In the genomic region with DNA sequence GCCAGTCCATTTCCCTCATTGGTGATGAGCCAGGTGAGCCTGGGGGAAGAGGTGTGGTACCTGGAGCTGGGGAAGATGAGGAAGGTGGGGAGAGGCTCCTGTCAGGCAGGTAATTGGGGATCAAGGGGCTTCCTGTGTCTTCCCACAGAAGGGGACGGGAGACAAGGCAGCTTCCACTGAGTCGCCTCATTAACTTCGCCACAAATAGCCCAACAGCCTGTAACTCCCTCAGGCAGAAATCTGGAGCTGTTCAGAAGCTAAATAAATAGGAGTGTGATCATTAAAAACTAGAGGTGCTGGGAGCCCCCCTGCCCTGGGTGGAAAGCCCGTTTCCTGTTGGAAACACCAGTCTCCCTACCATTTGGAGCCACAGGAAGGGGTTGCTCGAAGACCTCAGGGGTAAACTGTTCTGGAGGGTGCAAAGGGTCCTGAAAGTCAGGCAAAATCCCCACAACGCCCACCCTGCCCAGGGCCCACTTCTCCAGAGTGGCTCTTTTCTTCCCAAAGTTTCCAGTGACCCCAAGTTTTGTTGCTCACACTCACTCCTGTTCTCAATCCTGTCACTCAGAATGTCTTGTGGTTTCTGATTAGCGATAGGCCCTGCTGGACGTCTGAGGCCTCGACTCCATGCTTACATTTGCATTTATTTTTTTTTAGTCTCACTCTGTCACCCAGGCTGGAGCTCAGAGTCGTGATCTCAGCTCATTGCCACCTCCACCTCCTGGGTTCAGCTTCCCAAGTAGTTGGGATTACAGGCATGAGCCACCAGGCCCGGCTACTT, we compare ENCODE assay signal across 2 cellular contexts.
A peak's percentile ranks its signal among the peaks of the same experiment; 100 is the strongest.
TF ChIP-seq lines count a peak whose summit lies in the region.

No MANE protein-coding gene starts in this region.

TF ChIP-seq in HEK293, 187 proteins besides CTCF, POLR2A, EP300 and RAD21:
- peak; percentile 79 for TF ChIP-seq WT1 (tag by site-specific recombination; IDR thresholded peaks at IDR 0.05)
- peak; percentile 84 for TF ChIP-seq OSR2 (tag by site-specific recombination; IDR thresholded peaks at IDR 0.05)
- 0 out of 2 replicates have a peak, but pooled peaks have one; percentile 9 for TF ChIP-seq IKZF3 (tag by site-specific recombination; IDR thresholded peaks at IDR 0.05)
- TF ChIP-seq, protein P1, sequence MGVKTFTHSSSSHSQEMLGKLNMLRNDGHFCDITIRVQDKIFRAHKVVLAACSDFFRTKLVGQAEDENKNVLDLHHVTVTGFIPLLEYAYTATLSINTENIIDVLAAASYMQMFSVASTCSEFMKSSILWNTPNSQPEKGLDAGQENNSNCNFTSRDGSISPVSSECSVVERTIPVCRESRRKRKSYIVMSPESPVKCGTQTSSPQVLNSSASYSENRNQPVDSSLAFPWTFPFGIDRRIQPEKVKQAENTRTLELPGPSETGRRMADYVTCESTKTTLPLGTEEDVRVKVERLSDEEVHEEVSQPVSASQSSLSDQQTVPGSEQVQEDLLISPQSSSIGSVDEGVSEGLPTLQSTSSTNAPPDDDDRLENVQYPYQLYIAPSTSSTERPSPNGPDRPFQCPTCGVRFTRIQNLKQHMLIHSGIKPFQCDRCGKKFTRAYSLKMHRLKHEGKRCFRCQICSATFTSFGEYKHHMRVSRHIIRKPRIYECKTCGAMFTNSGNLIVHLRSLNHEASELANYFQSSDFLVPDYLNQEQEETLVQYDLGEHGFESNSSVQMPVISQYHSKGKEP (tag by site-specific recombination; IDR thresholded peaks at IDR 0.05): 0 out of 2 replicates have a peak, but pooled peaks have one; percentile 23
- peak; percentile 37 for TF ChIP-seq FEZF1 (tag by site-specific recombination; IDR thresholded peaks at IDR 0.05)
- TF ChIP-seq, protein P2, sequence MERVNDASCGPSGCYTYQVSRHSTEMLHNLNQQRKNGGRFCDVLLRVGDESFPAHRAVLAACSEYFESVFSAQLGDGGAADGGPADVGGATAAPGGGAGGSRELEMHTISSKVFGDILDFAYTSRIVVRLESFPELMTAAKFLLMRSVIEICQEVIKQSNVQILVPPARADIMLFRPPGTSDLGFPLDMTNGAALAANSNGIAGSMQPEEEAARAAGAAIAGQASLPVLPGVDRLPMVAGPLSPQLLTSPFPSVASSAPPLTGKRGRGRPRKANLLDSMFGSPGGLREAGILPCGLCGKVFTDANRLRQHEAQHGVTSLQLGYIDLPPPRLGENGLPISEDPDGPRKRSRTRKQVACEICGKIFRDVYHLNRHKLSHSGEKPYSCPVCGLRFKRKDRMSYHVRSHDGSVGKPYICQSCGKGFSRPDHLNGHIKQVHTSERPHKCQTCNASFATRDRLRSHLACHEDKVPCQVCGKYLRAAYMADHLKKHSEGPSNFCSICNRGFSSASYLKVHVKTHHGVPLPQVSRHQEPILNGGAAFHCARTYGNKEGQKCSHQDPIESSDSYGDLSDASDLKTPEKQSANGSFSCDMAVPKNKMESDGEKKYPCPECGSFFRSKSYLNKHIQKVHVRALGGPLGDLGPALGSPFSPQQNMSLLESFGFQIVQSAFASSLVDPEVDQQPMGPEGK (tag by site-specific recombination; IDR thresholded peaks at IDR 0.05): 0 out of 2 replicates have a peak, but pooled peaks have one; percentile 12
- no peak for TF ChIP-seq ZSCAN30 (tag by site-specific recombination; IDR thresholded peaks at IDR 0.05)
- TF ChIP-seq ZNF549 (tag by site-specific recombination; IDR thresholded peaks at IDR 0.05): no peak
- 0 out of 2 replicates have a peak, but pooled peaks have one; percentile 29 for TF ChIP-seq ZBTB8A (tag by site-specific recombination; IDR thresholded peaks at IDR 0.05)
- TF ChIP-seq ZNF792 (tag by site-specific recombination; IDR thresholded peaks at IDR 0.05): no peak
TF ChIP-seq in HEK293: peak in this region for 7.

TF ChIP-seq in WTC11, 78 proteins besides CTCF, POLR2A, EP300 and RAD21:
- no peak for TF ChIP-seq ZBTB21 (CRISPR knock-in tag; IDR thresholded peaks at IDR 0.05; ENCODE audit: borderline replicate concordance)
- TF ChIP-seq, protein P3, sequence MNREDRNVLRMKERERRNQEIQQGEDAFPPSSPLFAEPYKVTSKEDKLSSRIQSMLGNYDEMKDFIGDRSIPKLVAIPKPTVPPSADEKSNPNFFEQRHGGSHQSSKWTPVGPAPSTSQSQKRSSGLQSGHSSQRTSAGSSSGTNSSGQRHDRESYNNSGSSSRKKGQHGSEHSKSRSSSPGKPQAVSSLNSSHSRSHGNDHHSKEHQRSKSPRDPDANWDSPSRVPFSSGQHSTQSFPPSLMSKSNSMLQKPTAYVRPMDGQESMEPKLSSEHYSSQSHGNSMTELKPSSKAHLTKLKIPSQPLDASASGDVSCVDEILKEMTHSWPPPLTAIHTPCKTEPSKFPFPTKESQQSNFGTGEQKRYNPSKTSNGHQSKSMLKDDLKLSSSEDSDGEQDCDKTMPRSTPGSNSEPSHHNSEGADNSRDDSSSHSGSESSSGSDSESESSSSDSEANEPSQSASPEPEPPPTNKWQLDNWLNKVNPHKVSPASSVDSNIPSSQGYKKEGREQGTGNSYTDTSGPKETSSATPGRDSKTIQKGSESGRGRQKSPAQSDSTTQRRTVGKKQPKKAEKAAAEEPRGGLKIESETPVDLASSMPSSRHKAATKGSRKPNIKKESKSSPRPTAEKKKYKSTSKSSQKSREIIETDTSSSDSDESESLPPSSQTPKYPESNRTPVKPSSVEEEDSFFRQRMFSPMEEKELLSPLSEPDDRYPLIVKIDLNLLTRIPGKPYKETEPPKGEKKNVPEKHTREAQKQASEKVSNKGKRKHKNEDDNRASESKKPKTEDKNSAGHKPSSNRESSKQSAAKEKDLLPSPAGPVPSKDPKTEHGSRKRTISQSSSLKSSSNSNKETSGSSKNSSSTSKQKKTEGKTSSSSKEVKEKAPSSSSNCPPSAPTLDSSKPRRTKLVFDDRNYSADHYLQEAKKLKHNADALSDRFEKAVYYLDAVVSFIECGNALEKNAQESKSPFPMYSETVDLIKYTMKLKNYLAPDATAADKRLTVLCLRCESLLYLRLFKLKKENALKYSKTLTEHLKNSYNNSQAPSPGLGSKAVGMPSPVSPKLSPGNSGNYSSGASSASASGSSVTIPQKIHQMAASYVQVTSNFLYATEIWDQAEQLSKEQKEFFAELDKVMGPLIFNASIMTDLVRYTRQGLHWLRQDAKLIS (CRISPR knock-in tag; IDR thresholded peaks at IDR 0.05; ENCODE audit: borderline replicate concordance): no peak
- TF ChIP-seq ZNF263 (CRISPR knock-in tag; IDR thresholded peaks at IDR 0.05; ENCODE audit: low read depth): no peak
- TF ChIP-seq, protein P4, sequence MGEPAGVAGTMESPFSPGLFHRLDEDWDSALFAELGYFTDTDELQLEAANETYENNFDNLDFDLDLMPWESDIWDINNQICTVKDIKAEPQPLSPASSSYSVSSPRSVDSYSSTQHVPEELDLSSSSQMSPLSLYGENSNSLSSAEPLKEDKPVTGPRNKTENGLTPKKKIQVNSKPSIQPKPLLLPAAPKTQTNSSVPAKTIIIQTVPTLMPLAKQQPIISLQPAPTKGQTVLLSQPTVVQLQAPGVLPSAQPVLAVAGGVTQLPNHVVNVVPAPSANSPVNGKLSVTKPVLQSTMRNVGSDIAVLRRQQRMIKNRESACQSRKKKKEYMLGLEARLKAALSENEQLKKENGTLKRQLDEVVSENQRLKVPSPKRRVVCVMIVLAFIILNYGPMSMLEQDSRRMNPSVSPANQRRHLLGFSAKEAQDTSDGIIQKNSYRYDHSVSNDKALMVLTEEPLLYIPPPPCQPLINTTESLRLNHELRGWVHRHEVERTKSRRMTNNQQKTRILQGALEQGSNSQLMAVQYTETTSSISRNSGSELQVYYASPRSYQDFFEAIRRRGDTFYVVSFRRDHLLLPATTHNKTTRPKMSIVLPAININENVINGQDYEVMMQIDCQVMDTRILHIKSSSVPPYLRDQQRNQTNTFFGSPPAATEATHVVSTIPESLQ (CRISPR knock-in tag; IDR thresholded peaks at IDR 0.05): no peak
- TF ChIP-seq, protein P5, sequence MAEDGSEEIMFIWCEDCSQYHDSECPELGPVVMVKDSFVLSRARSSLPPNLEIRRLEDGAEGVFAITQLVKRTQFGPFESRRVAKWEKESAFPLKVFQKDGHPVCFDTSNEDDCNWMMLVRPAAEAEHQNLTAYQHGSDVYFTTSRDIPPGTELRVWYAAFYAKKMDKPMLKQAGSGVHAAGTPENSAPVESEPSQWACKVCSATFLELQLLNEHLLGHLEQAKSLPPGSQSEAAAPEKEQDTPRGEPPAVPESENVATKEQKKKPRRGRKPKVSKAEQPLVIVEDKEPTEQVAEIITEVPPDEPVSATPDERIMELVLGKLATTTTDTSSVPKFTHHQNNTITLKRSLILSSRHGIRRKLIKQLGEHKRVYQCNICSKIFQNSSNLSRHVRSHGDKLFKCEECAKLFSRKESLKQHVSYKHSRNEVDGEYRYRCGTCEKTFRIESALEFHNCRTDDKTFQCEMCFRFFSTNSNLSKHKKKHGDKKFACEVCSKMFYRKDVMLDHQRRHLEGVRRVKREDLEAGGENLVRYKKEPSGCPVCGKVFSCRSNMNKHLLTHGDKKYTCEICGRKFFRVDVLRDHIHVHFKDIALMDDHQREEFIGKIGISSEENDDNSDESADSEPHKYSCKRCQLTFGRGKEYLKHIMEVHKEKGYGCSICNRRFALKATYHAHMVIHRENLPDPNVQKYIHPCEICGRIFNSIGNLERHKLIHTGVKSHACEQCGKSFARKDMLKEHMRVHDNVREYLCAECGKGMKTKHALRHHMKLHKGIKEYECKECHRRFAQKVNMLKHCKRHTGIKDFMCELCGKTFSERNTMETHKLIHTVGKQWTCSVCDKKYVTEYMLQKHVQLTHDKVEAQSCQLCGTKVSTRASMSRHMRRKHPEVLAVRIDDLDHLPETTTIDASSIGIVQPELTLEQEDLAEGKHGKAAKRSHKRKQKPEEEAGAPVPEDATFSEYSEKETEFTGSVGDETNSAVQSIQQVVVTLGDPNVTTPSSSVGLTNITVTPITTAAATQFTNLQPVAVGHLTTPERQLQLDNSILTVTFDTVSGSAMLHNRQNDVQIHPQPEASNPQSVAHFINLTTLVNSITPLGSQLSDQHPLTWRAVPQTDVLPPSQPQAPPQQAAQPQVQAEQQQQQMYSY (CRISPR knock-in tag; IDR thresholded peaks at IDR 0.05): no peak
- no peak for TF ChIP-seq NFE2L1 (CRISPR knock-in tag; IDR thresholded peaks at IDR 0.05)
- no peak for TF ChIP-seq FOXK1 (CRISPR knock-in tag; IDR thresholded peaks at IDR 0.05)
- no peak for TF ChIP-seq FOXP1 (CRISPR knock-in tag; IDR thresholded peaks at IDR 0.05; ENCODE audit: borderline replicate concordance)
- no peak for TF ChIP-seq GTF2I (CRISPR knock-in tag; conservative IDR thresholded peaks at IDR 0.05)
